Comparison of ENCODE assay signal across 1 cellular context in genomic region chr20:44810061-44810390, GRCh38.
TF ChIP-seq lines count a peak whose summit lies in the region.

No MANE protein-coding gene starts in this region.

TF ChIP-seq in H1, 55 proteins besides CTCF, POLR2A, EP300 and RAD21:
- TF ChIP-seq CHD1 (IDR thresholded peaks at IDR 0.05; ENCODE audit: low read depth, low read length) (no peak), SIX5 (IDR thresholded peaks at IDR 0.05; ENCODE audit: low read depth, low read length) (no peak), CHD7 (IDR thresholded peaks at IDR 0.05; ENCODE audit: insufficient replicate concordance, low read length) (no peak), POLR2AphosphoS5 (IDR thresholded peaks at IDR 0.05; ENCODE audit: low read depth, low read length) (no peak), SP4 (IDR thresholded peaks at IDR 0.05; ENCODE audit: low read length) (no peak), CEBPB (IDR thresholded peaks at IDR 0.05; ENCODE audit: low read depth, low read length) (no peak), ASH2L (IDR thresholded peaks at IDR 0.05; ENCODE audit: low read length) (no peak), FOSL1 (IDR thresholded peaks at IDR 0.05; ENCODE audit: insufficient read depth, low read depth, low read length) (no peak), RBBP5 (IDR thresholded peaks at IDR 0.05; ENCODE audit: borderline replicate concordance, low read depth, low read length) (no peak), POU5F1 (IDR thresholded peaks at IDR 0.05; ENCODE audit: low read depth, low read length) (no peak), BCL11A (IDR thresholded peaks at IDR 0.05; ENCODE audit: low read depth in 2 of 2, low read length in 2 of 2) (no peak), NRF1 (IDR thresholded peaks at IDR 0.05; ENCODE audit: low read depth, low read length) (no peak), KDM1A (IDR thresholded peaks at IDR 0.05; ENCODE audit: borderline replicate concordance, low read length) (no peak), RFX5 (IDR thresholded peaks at IDR 0.05; ENCODE audit: borderline replicate concordance, low read depth, low read length) (no peak), CREB1 (IDR thresholded peaks at IDR 0.05) (no peak), TAF1 (IDR thresholded peaks at IDR 0.05; ENCODE audit: low read depth, low read length) (no peak), CBX8 (IDR thresholded peaks at IDR 0.05; ENCODE audit: borderline replicate concordance, low read depth, low read length) (no peak)
- TF ChIP-seq, protein P1, sequence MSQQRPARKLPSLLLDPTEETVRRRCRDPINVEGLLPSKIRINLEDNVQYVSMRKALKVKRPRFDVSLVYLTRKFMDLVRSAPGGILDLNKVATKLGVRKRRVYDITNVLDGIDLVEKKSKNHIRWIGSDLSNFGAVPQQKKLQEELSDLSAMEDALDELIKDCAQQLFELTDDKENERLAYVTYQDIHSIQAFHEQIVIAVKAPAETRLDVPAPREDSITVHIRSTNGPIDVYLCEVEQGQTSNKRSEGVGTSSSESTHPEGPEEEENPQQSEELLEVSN (IDR thresholded peaks at IDR 0.05), result no peak
